In the genomic region with DNA sequence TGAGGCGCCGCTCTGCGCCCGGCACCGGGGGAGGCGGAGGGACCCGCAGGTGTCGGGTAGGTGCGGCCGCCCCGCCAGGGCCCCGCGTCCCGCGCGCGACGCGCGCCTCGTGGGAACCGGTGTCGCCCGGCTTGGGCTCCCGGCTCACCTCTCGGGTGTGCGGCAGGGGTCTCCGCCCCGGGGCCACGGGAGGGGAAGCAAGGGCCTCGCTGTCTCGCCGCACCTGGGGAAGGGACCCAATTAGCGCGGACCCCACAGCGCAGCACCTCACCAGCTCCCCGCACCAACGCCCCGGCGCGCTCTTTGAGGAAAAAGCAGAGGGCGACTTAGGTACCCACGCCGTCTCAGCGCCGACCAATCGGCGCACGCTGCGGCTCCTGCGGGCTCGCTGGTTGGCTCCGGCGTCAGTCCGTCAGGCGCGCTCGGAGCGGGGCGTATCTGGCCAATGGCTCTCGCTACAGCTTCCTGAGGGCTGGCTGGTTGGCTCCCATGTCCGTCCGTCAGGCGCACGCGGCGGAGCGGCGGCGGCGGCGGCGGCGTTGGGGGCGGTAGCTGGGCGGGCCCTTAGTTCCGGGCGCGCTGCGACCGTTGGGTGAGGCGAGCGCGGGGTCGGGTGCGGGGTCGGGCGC, we compare ENCODE assay signal across 8 cellular contexts. TPM values are rescaled to one million over a fixed set of nuclear protein-coding genes. Genes with fewer than 3 reads are reported as not detected.
DNase-seq lines count a peak whose midpoint lies in the region; ATAC-seq, FAIRE-seq and TF ChIP-seq lines count a peak whose summit lies in the region.

Gene TRAF2, plus strand, starts transcription at position 567 of the 629 bp plus-strand sequence. CDS start 12,225 bp downstream, outside the sequence.

- H3K36me3 ChIP-seq in bronchial epithelial cell (ENCODE audit: control insufficient read depth, insufficient read depth, low read length): peaks cover 4% of the 10 kb centered on the region
- no peaks in the 10 kb centered on the region for H3K36me3 ChIP-seq in smooth muscle cell (ENCODE audit: low read depth)

- TF ChIP-seq CTCF in WI38 (IDR thresholded peaks at IDR 0.05; ENCODE audit: low read depth, low read length): no peak
- TF ChIP-seq CTCF in bronchial epithelial cell (IDR thresholded peaks at IDR 0.05; ENCODE audit: insufficient read depth, low read length, severe bottlenecking): no peak
- no peak for TF ChIP-seq CTCF in smooth muscle cell (IDR thresholded peaks at IDR 0.05; ENCODE audit: borderline replicate concordance, insufficient read depth, poor library complexity, severe bottlenecking)

- H4K20me1 ChIP-seq in smooth muscle cell (ENCODE audit: low read depth): peaks cover 20% of the 10 kb centered on the region

- H3K4me2 ChIP-seq in smooth muscle cell: peak within 1 kb of the TSS; percentile 100

- H3K4me3 ChIP-seq in WI38 (ENCODE audit: low read depth, low read length): peak within 1 kb of the TSS; percentile 81
- H3K4me3 ChIP-seq in bronchial epithelial cell (ENCODE audit: low read depth, low read length): peak within 1 kb of the TSS; percentile 93
- H3K4me3 ChIP-seq in smooth muscle cell: peak within 1 kb of the TSS; percentile 99

- ATAC-seq in GM18909 (IDR thresholded peaks at IDR 0.05; ENCODE audit: poor library complexity, unreplicated experiment) (peak; percentile 84), HG03159 (IDR thresholded peaks at IDR 0.05; ENCODE audit: unreplicated experiment) (peak; percentile 87)

- no peak for FAIRE-seq in bronchial epithelial cell (lab: Jason Lieb, UNC)

- H3K27me3 ChIP-seq in bronchial epithelial cell (ENCODE audit: control insufficient read depth, insufficient read depth, low read length): no peaks in the 10 kb centered on the region
- H3K27me3 ChIP-seq in smooth muscle cell (ENCODE audit: low read depth): no peaks in the 10 kb centered on the region

- WGBS in smooth muscle cell (ENCODE audit: low lambda C conversion rate): under 1% methylated on average over 70 of the region's 88 CpGs

- no peaks in the 10 kb centered on the region for H3K9me3 ChIP-seq in smooth muscle cell (replicated peaks; ENCODE audit: low read depth)

- DNase-seq in AG08395 (ENCODE audit: low spot score) (peak; percentile 100), NCI-H2227 treated with DMSO at 0.1 percent for 48 hours (lab: John Stamatoyannopoulos, UW) (peak; percentile 89), bronchial epithelial cell (ENCODE audit: low read depth) (peak; percentile 96), iPS-NIHi7 (ENCODE audit: extremely low spot score) (peak; percentile 100), smooth muscle cell (lab: John Stamatoyannopoulos, UW; ENCODE audit: unreplicated experiment) (peak; percentile 90)

- peak within 1 kb of the TSS; percentile 95 for H3K9ac ChIP-seq in smooth muscle cell (ENCODE audit: low read depth)

- H3K4me1 ChIP-seq in smooth muscle cell (ENCODE audit: low read depth): peaks cover 8% of the 10 kb centered on the region

- H3K27ac ChIP-seq in smooth muscle cell (ENCODE audit: low read depth): peak within 1 kb of the TSS; percentile 81

- peak within 1 kb of the TSS; percentile 96 for H2AFZ ChIP-seq in smooth muscle cell (ENCODE audit: low read depth)

- H3K79me2 ChIP-seq in smooth muscle cell (ENCODE audit: low read depth): peaks cover 37% of the 10 kb centered on the region

- H3F3A ChIP-seq in smooth muscle cell (ENCODE audit: low read depth): no peaks in the 10 kb centered on the region

RNA-seq across cellular contexts. Expression of gene TRAF2, which starts in this region (rescaled TPM):
- 5.3 and 10.1 TPM in 2 replicates for total RNA-seq in bronchial epithelial cell
- total RNA-seq in smooth muscle cell: 6.2 and 7.0 TPM in 2 replicates
- 15.9 and 18.0 TPM in 2 replicates for polyA plus RNA-seq in smooth muscle cell

Comparison
In these comparisons a context has a peak if more than half of its experiments do, and no peak if none do; other contexts are left out.
1. Peak in every context shown above with its lines: DNase-seq, ATAC-seq, H3K4me3 ChIP-seq and H3K27ac ChIP-seq.